12 cellular contexts compared by ENCODE assay signal in the genomic region with DNA sequence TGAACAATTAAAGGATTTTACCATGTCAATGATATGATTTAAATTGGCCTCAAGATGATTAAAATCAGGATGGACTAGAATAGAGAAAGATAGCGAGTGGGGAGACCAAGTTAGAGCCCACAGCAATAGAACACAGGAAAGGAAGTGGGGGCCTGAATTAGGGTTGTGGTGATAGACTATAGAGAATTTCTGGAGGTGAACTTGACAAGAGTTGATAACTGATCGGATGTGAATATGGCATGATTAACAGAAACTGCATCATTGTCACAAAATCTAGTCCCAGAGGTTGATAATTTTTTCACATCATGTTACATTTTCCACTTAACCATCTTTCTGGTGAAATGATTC. TPM values are rescaled to one million over a fixed set of nuclear protein-coding genes. Genes with fewer than 3 reads are reported as not detected.
DNase-seq lines count a peak whose midpoint lies in the region; ATAC-seq and TF ChIP-seq lines count a peak whose summit lies in the region.
"Had no signal": no experiment of that assay in that cellular context is flagged by ENCODE, and none has a peak within 500 bp of the region (broad histone marks: within the 10 kb centered on the region; RNA-seq: fewer than 3 reads in every experiment).

No MANE protein-coding gene starts in this region.

- no peak for DNase-seq in T-cell
- no peak for DNase-seq in CD4-positive, alpha-beta T cell
- DNase-seq in OCI-M1 (lab: John Stamatoyannopoulos, UW): no peak
- no peak for DNase-seq in T-helper 17 cell
- DNase-seq in left ventricle myocardium superior: no peak
- DNase-seq: activated CD8-positive, alpha-beta T cell treated with anti-CD3 and anti-CD28 coated beads for 36 hours; kidney; NCI-H2107 had no signal

- peak overlapping the region in 2 of 3 donors; percentile 52 to 57 for H3K4me3 Mint-ChIP-seq in T-cell
- H3K4me3 Mint-ChIP-seq in CD4-positive, alpha-beta T cell: no peak overlapping the region
- no peak overlapping the region for H3K4me3 Mint-ChIP-seq in T-helper 17 cell
- H3K4me3 Mint-ChIP-seq: activated CD8-positive, alpha-beta T cell treated with anti-CD3 and anti-CD28 coated beads for 36 hours had no signal

- H3K9me3 ChIP-seq in CD4-positive, alpha-beta T cell (ENCODE audit: control insufficient read depth, low read length): no peaks in the 10 kb centered on the region
- H3K9me3 ChIP-seq in T-helper 17 cell (ENCODE audit: control insufficient read depth, low read length, poor library complexity, severe bottlenecking): no peaks in the 10 kb centered on the region
- H3K9me3 ChIP-seq: thyroid gland had no signal

- H3K4me1 Mint-ChIP-seq in T-cell (peaks cover 7 to 17% (median 14%) of the 10 kb centered on the region in 3 donors), T-helper 17 cell (peaks cover 9% of the 10 kb centered on the region)
- H3K4me1 Mint-ChIP-seq in CD4-positive, alpha-beta T cell (ENCODE audit: low read depth): no peaks in the 10 kb centered on the region

- no peak for TF ChIP-seq CTCF in CD4-positive, alpha-beta T cell (IDR thresholded peaks at IDR 0.05)

- POLR2A ChIA-PET in T-cell (lab: Charles Lee): no interaction called here
- POLR2A ChIA-PET in CD4-positive, alpha-beta T cell (lab: Charles Lee): no interaction called here

- no peaks in the 10 kb centered on the region for H3K9me3 Mint-ChIP-seq in T-cell
- H3K9me3 Mint-ChIP-seq in CD4-positive, alpha-beta T cell: no peaks in the 10 kb centered on the region
- H3K9me3 Mint-ChIP-seq: activated CD8-positive, alpha-beta T cell treated with anti-CD3 and anti-CD28 coated beads for 36 hours had no signal

- ATAC-seq in GM18511 (IDR thresholded peaks at IDR 0.05; ENCODE audit: unreplicated experiment) (peak; percentile 41), GM21447 (IDR thresholded peaks at IDR 0.05; ENCODE audit: unreplicated experiment) (peak; percentile 44), HG03064 (IDR thresholded peaks at IDR 0.05; ENCODE audit: low read depth, unreplicated experiment) (peak; percentile 64), T-cell (replicated peaks in 1 of 4) (peak in 3 of 4 experiments; percentile 35 to 62 (median 56)), T-helper 17 cell (no peak), left ventricle myocardium superior (no peak)
- no peak for ATAC-seq in CD4-positive, alpha-beta T cell (ENCODE audit: poor library complexity)
- ATAC-seq: activated CD8-positive, alpha-beta T cell treated with anti-CD3 and anti-CD28 coated beads for 36 hours had no signal

- no peaks in the 10 kb centered on the region for H3K36me3 Mint-ChIP-seq in T-cell
- H3K36me3 Mint-ChIP-seq in CD4-positive, alpha-beta T cell (ENCODE audit: low read depth): no peaks in the 10 kb centered on the region
- H3K36me3 Mint-ChIP-seq in T-helper 17 cell (ENCODE audit: low read depth): peaks cover 2% of the 10 kb centered on the region

- peaks cover 0 to 17% of the 10 kb centered on the region in 2 donors for H3K27me3 Mint-ChIP-seq in T-cell
- peaks cover 26% of the 10 kb centered on the region for H3K27me3 Mint-ChIP-seq in CD4-positive, alpha-beta T cell
- peaks cover 32% of the 10 kb centered on the region for H3K27me3 Mint-ChIP-seq in T-helper 17 cell

- peak overlapping the region in 1 of 2 donors; percentile 88 for H3K27ac Mint-ChIP-seq in T-cell
- H3K27ac Mint-ChIP-seq in CD4-positive, alpha-beta T cell: no peak overlapping the region
- no peak overlapping the region for H3K27ac Mint-ChIP-seq in T-helper 17 cell
- H3K27ac Mint-ChIP-seq: activated CD8-positive, alpha-beta T cell treated with anti-CD3 and anti-CD28 coated beads for 36 hours had no signal

- CTCF ChIA-PET in T-cell (lab: Charles Lee): no interaction called here
- CTCF ChIA-PET in CD4-positive, alpha-beta T cell (lab: Charles Lee): interaction anchor here (0.7 kb wide), 1 partner anchor 248 kb away, joined by 3 read pairs; no protein-coding TSS in a partner anchor

- no peaks in the 10 kb centered on the region for H3K27me3 ChIP-seq in CD4-positive, alpha-beta T cell (ENCODE audit: control insufficient read depth, insufficient read depth, low read length)
- H3K27me3 ChIP-seq: thyroid gland had no signal

- H3K27ac ChIP-seq in CD4-positive, alpha-beta T cell (ENCODE audit: low read depth, low read length): no peak overlapping the region
- H3K27ac ChIP-seq: thyroid gland had no signal

- intact Hi-C loops in CD4-positive, alpha-beta T cell (cut with DNase I, micrococcal nuclease): no loop called here
- intact Hi-C loops in left ventricle myocardium superior (cut with micrococcal nuclease): no loop called here

RNA-seq across cellular contexts. Expression of a gene that starts 26.3 kb away (rescaled TPM):
- total RNA-seq in T-cell (under 1 TPM in 4 of 5 donors, not detected in 1; 0.18 to 0.59 (median 0.33) TPM), T-helper 17 cell (not detected), left ventricle myocardium superior (0.25 TPM)
- not detected for total RNA-seq in CD4-positive, alpha-beta T cell

Comparison
In these comparisons a context has a peak if more than half of its experiments do, and no peak if none do; other contexts are left out.
1. ATAC-seq: peak in GM18511 (single experiment), GM21447 (single experiment), HG03064 (single experiment) and T-cell (3 of 4); none in CD4-positive, alpha-beta T cell (single experiment), T-helper 17 cell (single experiment) and left ventricle myocardium superior (single experiment).
2. H3K4me3 Mint-ChIP-seq: peak in T-cell (2 of 3); none in CD4-positive, alpha-beta T cell (single experiment) and T-helper 17 cell (single experiment).